In genomic region chr17:57948555-57949420, GRCh38 we compare ENCODE assay signal across 1 cellular context.
TF ChIP-seq lines count a peak whose summit lies in the region.

No MANE protein-coding gene starts in this region.

TF ChIP-seq in endothelial cell of umbilical vein, 7 proteins besides CTCF, POLR2A, EP300 and RAD21 (continued from another document):
- TF ChIP-seq, protein P1, sequence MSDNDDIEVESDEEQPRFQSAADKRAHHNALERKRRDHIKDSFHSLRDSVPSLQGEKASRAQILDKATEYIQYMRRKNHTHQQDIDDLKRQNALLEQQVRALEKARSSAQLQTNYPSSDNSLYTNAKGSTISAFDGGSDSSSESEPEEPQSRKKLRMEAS (IDR thresholded peaks at IDR 0.05; ENCODE audit: insufficient read depth, insufficient read length) = no peak
TF ChIP-seq in endothelial cell of umbilical vein: peak in this region for 2.
